1 cellular context compared by ENCODE assay signal in genomic region chr17:40427002-40427491, GRCh38.
TF ChIP-seq lines count a peak whose summit lies in the region.

No MANE protein-coding gene starts in this region.

TF ChIP-seq in IMR-90, 13 proteins besides CTCF, POLR2A, EP300 and RAD21:
- TF ChIP-seq MXI1 (IDR thresholded peaks at IDR 0.05; ENCODE audit: borderline replicate concordance, low read depth, low read length) (no peak), CEBPB (IDR thresholded peaks at IDR 0.05; ENCODE audit: low read depth, low read length) (no peak), MAZ (IDR thresholded peaks at IDR 0.05; ENCODE audit: borderline replicate concordance, low read depth, low read length) (no peak), RCOR1 (IDR thresholded peaks at IDR 0.05; ENCODE audit: insufficient replicate concordance, low read length) (no peak), FOS (IDR thresholded peaks at IDR 0.05; ENCODE audit: low read depth, low read length) (no peak)
